In the genomic region with DNA sequence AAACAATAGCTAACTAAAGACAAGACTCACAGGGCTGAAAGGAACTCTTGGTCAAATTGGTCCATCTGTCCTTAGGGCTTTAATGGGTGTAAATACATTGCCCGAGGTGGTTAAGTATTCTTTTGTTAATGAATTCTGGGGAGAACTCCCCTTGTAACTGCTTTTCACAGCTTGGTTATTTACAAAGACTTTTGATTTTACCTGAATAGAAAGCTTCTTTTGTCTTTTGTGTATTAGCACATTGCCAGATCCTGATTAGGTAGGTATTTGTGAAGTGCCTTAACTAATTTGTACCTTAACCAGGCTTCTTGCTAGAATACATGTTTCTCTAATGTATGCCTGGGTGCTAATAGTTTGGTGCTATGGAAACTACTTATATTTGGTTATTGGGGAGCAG, we compare ENCODE assay signal across 1 cellular context.
TF ChIP-seq lines count a peak whose summit lies in the region.

No MANE protein-coding gene starts in this region.

TF ChIP-seq in WTC11, 78 proteins besides CTCF, POLR2A, EP300 and RAD21 (continued from another document):
- TF ChIP-seq, protein P1, sequence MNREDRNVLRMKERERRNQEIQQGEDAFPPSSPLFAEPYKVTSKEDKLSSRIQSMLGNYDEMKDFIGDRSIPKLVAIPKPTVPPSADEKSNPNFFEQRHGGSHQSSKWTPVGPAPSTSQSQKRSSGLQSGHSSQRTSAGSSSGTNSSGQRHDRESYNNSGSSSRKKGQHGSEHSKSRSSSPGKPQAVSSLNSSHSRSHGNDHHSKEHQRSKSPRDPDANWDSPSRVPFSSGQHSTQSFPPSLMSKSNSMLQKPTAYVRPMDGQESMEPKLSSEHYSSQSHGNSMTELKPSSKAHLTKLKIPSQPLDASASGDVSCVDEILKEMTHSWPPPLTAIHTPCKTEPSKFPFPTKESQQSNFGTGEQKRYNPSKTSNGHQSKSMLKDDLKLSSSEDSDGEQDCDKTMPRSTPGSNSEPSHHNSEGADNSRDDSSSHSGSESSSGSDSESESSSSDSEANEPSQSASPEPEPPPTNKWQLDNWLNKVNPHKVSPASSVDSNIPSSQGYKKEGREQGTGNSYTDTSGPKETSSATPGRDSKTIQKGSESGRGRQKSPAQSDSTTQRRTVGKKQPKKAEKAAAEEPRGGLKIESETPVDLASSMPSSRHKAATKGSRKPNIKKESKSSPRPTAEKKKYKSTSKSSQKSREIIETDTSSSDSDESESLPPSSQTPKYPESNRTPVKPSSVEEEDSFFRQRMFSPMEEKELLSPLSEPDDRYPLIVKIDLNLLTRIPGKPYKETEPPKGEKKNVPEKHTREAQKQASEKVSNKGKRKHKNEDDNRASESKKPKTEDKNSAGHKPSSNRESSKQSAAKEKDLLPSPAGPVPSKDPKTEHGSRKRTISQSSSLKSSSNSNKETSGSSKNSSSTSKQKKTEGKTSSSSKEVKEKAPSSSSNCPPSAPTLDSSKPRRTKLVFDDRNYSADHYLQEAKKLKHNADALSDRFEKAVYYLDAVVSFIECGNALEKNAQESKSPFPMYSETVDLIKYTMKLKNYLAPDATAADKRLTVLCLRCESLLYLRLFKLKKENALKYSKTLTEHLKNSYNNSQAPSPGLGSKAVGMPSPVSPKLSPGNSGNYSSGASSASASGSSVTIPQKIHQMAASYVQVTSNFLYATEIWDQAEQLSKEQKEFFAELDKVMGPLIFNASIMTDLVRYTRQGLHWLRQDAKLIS (CRISPR knock-in tag; IDR thresholded peaks at IDR 0.05; ENCODE audit: borderline replicate concordance), result no peak
- no peak for TF ChIP-seq GTF2I (CRISPR knock-in tag; conservative IDR thresholded peaks at IDR 0.05)
- TF ChIP-seq, protein P2, sequence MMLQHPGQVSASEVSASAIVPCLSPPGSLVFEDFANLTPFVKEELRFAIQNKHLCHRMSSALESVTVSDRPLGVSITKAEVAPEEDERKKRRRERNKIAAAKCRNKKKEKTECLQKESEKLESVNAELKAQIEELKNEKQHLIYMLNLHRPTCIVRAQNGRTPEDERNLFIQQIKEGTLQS (CRISPR knock-in tag; conservative IDR thresholded peaks at IDR 0.05), result no peak
- no peak for TF ChIP-seq CREB1 (CRISPR knock-in tag; IDR thresholded peaks at IDR 0.05)
- TF ChIP-seq ZNF232 (CRISPR knock-in tag; IDR thresholded peaks at IDR 0.05), result no peak
- no peak for TF ChIP-seq EMX1 (CRISPR knock-in tag; IDR thresholded peaks at IDR 0.05)
